Comparison of ENCODE assay signal across 16 cellular contexts in the genomic region with DNA sequence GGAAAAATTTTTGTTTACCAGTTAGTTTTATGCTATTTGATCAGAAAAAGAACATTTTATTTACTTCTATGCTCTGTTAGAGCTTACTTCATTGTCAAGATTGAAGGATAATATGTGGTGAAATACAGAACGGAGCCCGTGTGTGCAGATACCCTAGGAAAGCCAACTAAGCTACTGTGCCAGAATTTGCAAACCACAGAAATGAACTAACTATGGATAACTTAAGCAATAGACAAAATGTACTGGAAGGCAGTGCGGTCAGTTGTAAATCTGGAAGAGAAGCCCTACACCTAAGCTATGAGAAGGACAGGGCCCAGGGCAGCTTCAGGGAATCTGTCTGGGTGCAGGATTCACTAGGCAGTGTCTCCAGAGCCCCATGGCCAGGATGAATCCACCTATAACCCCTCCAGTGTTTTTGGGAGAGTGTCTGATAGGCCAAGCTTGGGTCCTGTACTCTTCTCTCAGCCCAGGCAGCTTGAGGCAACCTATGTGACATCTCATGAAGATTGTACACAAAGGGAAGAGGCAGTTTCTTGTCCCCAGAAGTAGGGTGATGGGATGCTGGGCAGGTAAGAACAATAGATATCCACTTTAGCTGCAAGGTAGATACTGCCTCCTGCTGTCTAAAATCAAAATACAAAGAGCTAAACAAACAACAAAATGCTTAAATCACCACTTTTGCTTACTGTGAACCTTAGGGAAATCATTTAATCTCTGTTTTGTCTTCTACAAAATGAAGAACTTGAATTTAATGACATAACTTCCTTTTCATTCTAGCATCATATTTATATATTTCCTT. TPM values are rescaled to one million over a fixed set of nuclear protein-coding genes. Genes with fewer than 3 reads are reported as not detected.
DNase-seq lines count a peak whose midpoint lies in the region; FAIRE-seq and TF ChIP-seq lines count a peak whose summit lies in the region.
"Had no signal": no experiment of that assay in that cellular context is flagged by ENCODE, and none has a peak within 500 bp of the region (broad histone marks: within the 10 kb centered on the region; RNA-seq: fewer than 3 reads in every experiment).

No MANE protein-coding gene starts in this region.

- H4K20me1 ChIP-seq in keratinocyte (ENCODE audit: control insufficient read depth, extremely low read depth, insufficient read depth, low read length): no peaks in the 10 kb centered on the region

- TF ChIP-seq CTCF in MCF 10A (IDR thresholded peaks at IDR 0.05; ENCODE audit: unreplicated experiment): peak; percentile 9
- peak; percentile 20 to 39 (median 21) for TF ChIP-seq CTCF in keratinocyte (optimal IDR thresholded peaks at IDR 0.05 in 1 of 3, IDR thresholded peaks at IDR 0.05 in 1 of 3, conservative IDR thresholded peaks at IDR 0.05 in 1 of 3; ENCODE audit: extremely low read depth in 1 of 3, insufficient read depth in 2 of 3, low read length in 3 of 3)
- no peak for TF ChIP-seq CTCF in coronary artery (IDR thresholded peaks at IDR 0.05)

- CTCF ChIA-PET in MCF 10A (lab: Yijun Ruan, JAX): interaction anchor here (0.6 to 1.0 kb wide), 3 partner anchors 67 to 176 kb away, joined by 3 to 6 read pairs (median 4); no protein-coding TSS in a partner anchor

- dilution Hi-C loops in keratinocyte (cut with MboI; ENCODE audit: extremely low pct_ligation_motif_present, low sequenced_read_pairs): no loop called here

- no peaks in the 10 kb centered on the region for H3K9me3 Mint-ChIP-seq in MCF 10A (ENCODE audit: unreplicated experiment)
- H3K9me3 Mint-ChIP-seq: natural killer cell treated with Interleukin-12 subunit alpha and Interleukin-12 subunit beta and Interleukin-15 and Interleukin-18, amount 100 ng/mL, for 72 hours; type B pancreatic cell had no signal

- no peak overlapping the region for H2AFZ ChIP-seq in keratinocyte (ENCODE audit: control insufficient read depth, low read length)

- no peaks in the 10 kb centered on the region for H3K27me3 ChIP-seq in keratinocyte (ENCODE audit: control insufficient read depth, extremely low read depth, insufficient read depth, low read length)
- H3K27me3 ChIP-seq: cardiac muscle cell had no signal

- TF ChIP-seq RAD21 in Ishikawa (IDR thresholded peaks at IDR 0.05; ENCODE audit: low read depth): peak; percentile 21; the same call in 1 of the 2 replicates

- no peaks in the 10 kb centered on the region for H3K27me3 Mint-ChIP-seq in MCF 10A (ENCODE audit: insufficient read depth, unreplicated experiment)

- H3K27ac ChIP-seq in keratinocyte (ENCODE audit: control insufficient read depth, insufficient read depth, low read length) (no peak overlapping the region), coronary artery (no peak overlapping the region)
- H3K27ac ChIP-seq: cardiac muscle cell had no signal

- no peaks in the 10 kb centered on the region for H3K79me2 ChIP-seq in keratinocyte (ENCODE audit: control insufficient read depth, insufficient read depth, low read length)

- H3K36me3 ChIP-seq in keratinocyte (ENCODE audit: control insufficient read depth in 2 of 2, extremely low read depth in 1 of 2, insufficient read depth in 2 of 2, low read length in 2 of 2): no peaks in the 10 kb centered on the region
- H3K36me3 ChIP-seq: cardiac muscle cell had no signal

- no peaks in the 10 kb centered on the region for H3K9me3 ChIP-seq in keratinocyte (ENCODE audit: control insufficient read depth, low read depth, low read length)

- H3K27ac Mint-ChIP-seq in MCF 10A (ENCODE audit: low read depth, unreplicated experiment): no peak overlapping the region
- H3K27ac Mint-ChIP-seq: natural killer cell treated with Interleukin-12 subunit alpha and Interleukin-12 subunit beta and Interleukin-15 and Interleukin-18, amount 100 ng/mL, for 72 hours; type B pancreatic cell had no signal

- H3K4me3 Mint-ChIP-seq in MCF 10A (ENCODE audit: unreplicated experiment): no peak overlapping the region
- H3K4me3 Mint-ChIP-seq: natural killer cell treated with Interleukin-12 subunit alpha and Interleukin-12 subunit beta and Interleukin-15 and Interleukin-18, amount 100 ng/mL, for 72 hours; type B pancreatic cell had no signal

- no peak for TF ChIP-seq EP300 in Ishikawa (IDR thresholded peaks at IDR 0.05; ENCODE audit: borderline replicate concordance)

- POLR2A ChIA-PET in MCF 10A (lab: Yijun Ruan, JAX): interaction anchor here (0.6 to 1.3 kb wide), 4 partner anchors 10 to 241 kb away, joined by 3 to 5 read pairs (median 4); a partner anchor contains a TSS

- peaks cover 17% of the 10 kb centered on the region for H3K4me1 ChIP-seq in keratinocyte (ENCODE audit: control insufficient read depth, extremely low read depth, insufficient read depth, low read length)

- BruUV-seq in MCF 10A (replicated peaks; lab: Mats Ljungman, UMichigan): no TSS peak

- H3K4me1 Mint-ChIP-seq in MCF 10A (ENCODE audit: insufficient read depth, unreplicated experiment): peaks cover 9% of the 10 kb centered on the region

- H3K9ac ChIP-seq in keratinocyte (ENCODE audit: control insufficient read depth, extremely low read depth, insufficient read depth, low read length): no peak overlapping the region

- intact Hi-C loops in MCF 10A (cut with micrococcal nuclease): no loop called here

- DNase-seq in ELR (ENCODE audit: low read depth): peak; percentile 9
- no peak for DNase-seq in MCF 10A (ENCODE audit: unreplicated experiment)
- DNase-seq in keratinocyte (ENCODE audit: low read depth, low spot score): no peak
- no peak for DNase-seq in coronary artery (ENCODE audit: low spot score)
- DNase-seq in NCI-H1417 treated with DMSO at 0.1 percent for 48 hours (lab: John Stamatoyannopoulos, UW): no peak
- no peak for DNase-seq in mucosa of gallbladder (ENCODE audit: low spot score)
- no peak for DNase-seq in hypothalamus (lab: John Stamatoyannopoulos, UW)
- DNase-seq: NCI-H1930; NCI-H82; SHP77 treated with DMSO at 0.1 percent for 48 hours; stimulated activated CD4-positive, alpha-beta T cell treated with anti-CD3 and anti-CD28 coated beads, Interleukin-2, amount 100 ng/mL, for 24 hours had no signal

- H3K4me2 ChIP-seq in keratinocyte (ENCODE audit: control insufficient read depth, extremely low read depth, insufficient read depth, low read depth, low read length): no peak overlapping the region

- no peaks in the 10 kb centered on the region for H3K36me3 Mint-ChIP-seq in MCF 10A (ENCODE audit: insufficient read depth, unreplicated experiment)
- H3K36me3 Mint-ChIP-seq: natural killer cell treated with Interleukin-12 subunit alpha and Interleukin-12 subunit beta and Interleukin-15 and Interleukin-18, amount 100 ng/mL, for 72 hours; type B pancreatic cell had no signal

- H3K4me3 ChIP-seq in keratinocyte (ENCODE audit: control insufficient read depth in 2 of 3, extremely low read depth in 1 of 3, insufficient read depth in 2 of 3, low read depth in 1 of 3, low read length in 3 of 3): no peak overlapping the region
- no peak overlapping the region for H3K4me3 ChIP-seq in coronary artery
- H3K4me3 ChIP-seq: cardiac muscle cell had no signal

- no peaks in the 10 kb centered on the region for H3K9me1 ChIP-seq in keratinocyte (ENCODE audit: control insufficient read depth, extremely low read depth, insufficient read depth, low read length)

- FAIRE-seq in keratinocyte (lab: Jason Lieb, UNC): no peak
- FAIRE-seq: GM18507 had no signal

TF ChIP-seq in Ishikawa, 13 proteins besides CTCF, POLR2A, EP300 and RAD21 (continues in another document):
- no peak for TF ChIP-seq YY1 (IDR thresholded peaks at IDR 0.05; ENCODE audit: low read depth)
- TF ChIP-seq, protein P1, sequence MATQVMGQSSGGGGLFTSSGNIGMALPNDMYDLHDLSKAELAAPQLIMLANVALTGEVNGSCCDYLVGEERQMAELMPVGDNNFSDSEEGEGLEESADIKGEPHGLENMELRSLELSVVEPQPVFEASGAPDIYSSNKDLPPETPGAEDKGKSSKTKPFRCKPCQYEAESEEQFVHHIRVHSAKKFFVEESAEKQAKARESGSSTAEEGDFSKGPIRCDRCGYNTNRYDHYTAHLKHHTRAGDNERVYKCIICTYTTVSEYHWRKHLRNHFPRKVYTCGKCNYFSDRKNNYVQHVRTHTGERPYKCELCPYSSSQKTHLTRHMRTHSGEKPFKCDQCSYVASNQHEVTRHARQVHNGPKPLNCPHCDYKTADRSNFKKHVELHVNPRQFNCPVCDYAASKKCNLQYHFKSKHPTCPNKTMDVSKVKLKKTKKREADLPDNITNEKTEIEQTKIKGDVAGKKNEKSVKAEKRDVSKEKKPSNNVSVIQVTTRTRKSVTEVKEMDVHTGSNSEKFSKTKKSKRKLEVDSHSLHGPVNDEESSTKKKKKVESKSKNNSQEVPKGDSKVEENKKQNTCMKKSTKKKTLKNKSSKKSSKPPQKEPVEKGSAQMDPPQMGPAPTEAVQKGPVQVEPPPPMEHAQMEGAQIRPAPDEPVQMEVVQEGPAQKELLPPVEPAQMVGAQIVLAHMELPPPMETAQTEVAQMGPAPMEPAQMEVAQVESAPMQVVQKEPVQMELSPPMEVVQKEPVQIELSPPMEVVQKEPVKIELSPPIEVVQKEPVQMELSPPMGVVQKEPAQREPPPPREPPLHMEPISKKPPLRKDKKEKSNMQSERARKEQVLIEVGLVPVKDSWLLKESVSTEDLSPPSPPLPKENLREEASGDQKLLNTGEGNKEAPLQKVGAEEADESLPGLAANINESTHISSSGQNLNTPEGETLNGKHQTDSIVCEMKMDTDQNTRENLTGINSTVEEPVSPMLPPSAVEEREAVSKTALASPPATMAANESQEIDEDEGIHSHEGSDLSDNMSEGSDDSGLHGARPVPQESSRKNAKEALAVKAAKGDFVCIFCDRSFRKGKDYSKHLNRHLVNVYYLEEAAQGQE (IDR thresholded peaks at IDR 0.05; ENCODE audit: low read depth): no peak
- no peak for TF ChIP-seq FOXM1 (IDR thresholded peaks at IDR 0.05; ENCODE audit: borderline replicate concordance, low read depth)
- TF ChIP-seq TCF12 (IDR thresholded peaks at IDR 0.05; ENCODE audit: low read depth): no peak
- no peak for TF ChIP-seq CREB1 (IDR thresholded peaks at IDR 0.05; ENCODE audit: low read depth)
- no peak for TF ChIP-seq EGR1 (IDR thresholded peaks at IDR 0.05)

RNA-seq across cellular contexts. Expression of a gene that starts 12.1 kb away (rescaled TPM):
- total RNA-seq in MCF 10A (2022) (not detected in 2 replicates), mucosa of gallbladder (1,865 TPM)
- polyA plus RNA-seq in keratinocyte: 0.61 to 2.2 TPM (median 0.81 TPM) in 3 replicates
- not detected for polyA plus RNA-seq in keratinocyte (2011; ENCODE audit: low read depth)
- 0.56 and 1.4 TPM in 2 replicates for polyA plus RNA-seq in keratinocyte (2011; cell fraction: cytosol; rRNA removed)
- polyA plus RNA-seq in keratinocyte (2011; cell fraction: nucleus; rRNA removed): 2.1 and 2.8 TPM in 2 replicates
- 0.65 TPM in 1 of 2 replicates, not detected in the other for polyA plus RNA-seq in keratinocyte (2012; ENCODE audit: low replicate concordance)
- polyA minus RNA-seq in keratinocyte: 1.1 TPM in 1 of 3 replicates, not detected in the others
- polyA minus RNA-seq in keratinocyte (2011; cell fraction: cytosol; rRNA and poly(A)+ RNA removed): not detected
- 0.53 and 1.6 TPM in 2 replicates for polyA minus RNA-seq in keratinocyte (2011; cell fraction: nucleus; rRNA and poly(A)+ RNA removed)
- total RNA-seq: cardiac muscle cell; natural killer cell treated with Interleukin-12 subunit alpha and Interleukin-12 subunit beta and Interleukin-15 and Interleukin-18, amount 100 ng/mL, for 72 hours had no signal
- polyA plus RNA-seq: cardiac muscle cell had no signal

Comparison
In these comparisons a context has a peak if more than half of its experiments do, and no peak if none do; other contexts are left out.
1. RNA of a gene that starts 12.1 kb away (total RNA-seq): 1,865 TPM in mucosa of gallbladder (single experiment); not detected in MCF 10A; every median in the first group is over 1,000 times any median in the second.